In the genomic region with DNA sequence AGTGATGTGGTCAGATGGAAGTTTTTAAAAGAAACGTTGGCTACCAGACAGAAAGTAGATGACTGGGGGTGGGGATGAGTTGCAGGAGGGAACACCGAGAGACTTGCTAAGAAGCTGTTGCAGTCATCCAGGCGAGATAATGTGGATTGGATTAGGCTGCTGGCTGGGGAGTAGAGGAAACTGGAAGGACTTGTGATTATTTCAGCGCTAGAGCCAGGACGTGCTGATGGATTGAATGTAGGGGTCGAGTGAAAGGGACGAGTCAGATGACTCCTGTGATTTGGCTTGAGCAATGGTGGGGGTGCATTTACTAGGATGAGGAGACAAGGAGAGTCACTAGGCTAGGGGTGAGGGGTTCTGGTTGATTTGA, we compare ENCODE assay signal across 14 cellular contexts.
DNase-seq lines count a peak whose midpoint lies in the region; TF ChIP-seq lines count a peak whose summit lies in the region.
"Had no signal": no experiment of that assay in that cellular context is flagged by ENCODE, and none has a peak within 500 bp of the region (broad histone marks: within the 10 kb centered on the region; RNA-seq: fewer than 3 reads in every experiment).

No MANE protein-coding gene starts in this region.

- H3K27ac Mint-ChIP-seq in immature natural killer cell = peak overlapping the region in 2 of 6 donors; percentile 37 to 73
- H3K27ac Mint-ChIP-seq: stimulated activated naive CD8-positive, alpha-beta T cell treated with anti-CD3 and anti-CD28 coated beads, Interleukin-15, amount 100 ng/mL, for 72 hours had no signal

- H3K27me3 ChIP-seq in Peyer's patch (no peaks in the 10 kb centered on the region), tibial nerve (no peaks in the 10 kb centered on the region)

- TF ChIP-seq EP300 in tibial nerve (IDR thresholded peaks at IDR 0.05) = peak in 1 of 2 donors; percentile 82

- DNase-seq in Peyer's patch (no peak), epithelial cell of prostate (ENCODE audit: low read depth, low spot score) (no peak), medulla oblongata (ENCODE audit: extremely low spot score) (peak; percentile 40), tibial nerve (ENCODE audit: low spot score in 2 of 2) (peak; percentile 42 to 73), germinal center (ENCODE audit: low spot score) (no peak), NCI-H526 (lab: John Stamatoyannopoulos, UW) (no peak), immature natural killer cell (no peak), DMS53 (lab: John Stamatoyannopoulos, UW) (no peak)
- DNase-seq: dermis blood vessel endothelial cell; GDM1; kidney; NCI-H510A treated with DMSO at 0.1 percent for 48 hours; stimulated activated naive CD8-positive, alpha-beta T cell treated with anti-CD3 and anti-CD28 coated beads, Interleukin-15, amount 100 ng/mL, for 72 hours; T-helper 1 cell had no signal

- TF ChIP-seq POLR2A in Peyer's patch (IDR thresholded peaks at IDR 0.05) (no peak), tibial nerve (IDR thresholded peaks at IDR 0.05) (no peak)

- H3K36me3 ChIP-seq in Peyer's patch = peaks cover 0 to 44% (median 0%) of the 10 kb centered on the region in 3 donors
- H3K36me3 ChIP-seq in tibial nerve = peaks cover 0 to 71% (median 0%) of the 10 kb centered on the region in 3 donors

- H3K4me1 Mint-ChIP-seq in immature natural killer cell = peaks cover 0 to 12% of the 10 kb centered on the region in 2 donors

- H3K9me3 Mint-ChIP-seq in immature natural killer cell = peaks cover 0 to 10% (median 7%) of the 10 kb centered on the region in 6 donors

- no peak overlapping the region for H3K4me3 ChIP-seq in Peyer's patch
- H3K4me3 ChIP-seq in tibial nerve = no peak overlapping the region

- peaks cover 27 to 48% (median 36%) of the 10 kb centered on the region in 3 donors for H3K36me3 Mint-ChIP-seq in immature natural killer cell

- H3K27ac ChIP-seq in Peyer's patch (peak overlapping the region; percentile 21 to 49 (median 40)), epithelial cell of prostate (peak overlapping the region; percentile 37), tibial nerve (peak overlapping the region; percentile 35 to 82 (median 62))

- H3K4me3 Mint-ChIP-seq in immature natural killer cell = no peak overlapping the region
- H3K4me3 Mint-ChIP-seq: stimulated activated naive CD8-positive, alpha-beta T cell treated with anti-CD3 and anti-CD28 coated beads, Interleukin-15, amount 100 ng/mL, for 72 hours had no signal

- H3K27me3 Mint-ChIP-seq in immature natural killer cell (ENCODE audit: low read depth in 3 of 3) = peaks cover 0 to 4% (median 0%) of the 10 kb centered on the region in 3 donors
- H3K27me3 Mint-ChIP-seq: stimulated activated naive CD8-positive, alpha-beta T cell treated with anti-CD3 and anti-CD28 coated beads, Interleukin-15, amount 100 ng/mL, for 72 hours had no signal

- H3K9me3 ChIP-seq in Peyer's patch (no peaks in the 10 kb centered on the region), tibial nerve (peaks cover 0 to 13% (median 0%) of the 10 kb centered on the region in 4 donors)

- no peak for TF ChIP-seq CTCF in Peyer's patch (IDR thresholded peaks at IDR 0.05)
- no peak for TF ChIP-seq CTCF in tibial nerve (IDR thresholded peaks at IDR 0.05)

- H3K4me1 ChIP-seq in Peyer's patch (no peaks in the 10 kb centered on the region), tibial nerve (peaks cover 0 to 29% (median 0%) of the 10 kb centered on the region in 4 donors)

- 56 to 61% methylated on average over 7 of the region's 7 CpGs for WGBS in tibial nerve, 2 donors

Comparison
In these comparisons a context has a peak if more than half of its experiments do, and no peak if none do; other contexts are left out.
1. DNase-seq: peak in medulla oblongata (single experiment) and tibial nerve (2 of 2); none in Peyer's patch (0 of 3), epithelial cell of prostate (single experiment), germinal center (single experiment), NCI-H526 (0 of 2), immature natural killer cell (0 of 3) and DMS53 (single experiment).
2. Peak in every context shown above with its lines, with median percentiles within 50 percentile points of each other: H3K27ac ChIP-seq.